Comparison of ENCODE assay signal across 1 cellular context in the genomic region with DNA sequence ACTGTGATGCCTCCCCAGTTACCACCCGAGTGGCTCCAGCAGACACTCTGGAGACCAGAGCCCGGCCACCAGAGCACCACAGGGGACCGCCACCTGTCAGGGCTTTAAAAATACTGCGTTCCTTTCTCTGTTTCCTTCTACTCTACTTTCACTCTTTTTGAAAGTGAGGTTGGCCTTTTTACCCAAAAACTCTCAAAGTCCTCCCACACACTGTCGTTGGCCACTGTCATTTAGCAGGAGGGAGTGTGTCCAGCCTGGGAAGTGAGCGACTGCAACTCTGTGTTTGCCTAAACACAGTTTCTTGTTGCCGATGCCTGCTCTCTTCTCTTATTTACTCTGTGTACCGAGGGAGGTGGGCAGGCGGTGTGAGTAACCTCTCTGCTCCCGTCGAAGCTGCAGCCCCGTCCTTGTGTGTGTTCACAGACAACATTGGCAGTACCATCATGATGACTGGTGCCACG.
TF ChIP-seq lines count a peak whose summit lies in the region.

No MANE protein-coding gene starts in this region.

TF ChIP-seq in H1, 55 proteins besides CTCF, POLR2A, EP300 and RAD21:
- TF ChIP-seq BRCA1 (IDR thresholded peaks at IDR 0.05; ENCODE audit: low read depth, low read length) (no peak), NANOG (IDR thresholded peaks at IDR 0.05; ENCODE audit: insufficient read depth, low read depth, low read length, poor library complexity, severe bottlenecking) (no peak), BACH1 (IDR thresholded peaks at IDR 0.05; ENCODE audit: low read length) (no peak), TEAD4 (IDR thresholded peaks at IDR 0.05; ENCODE audit: low read depth, low read length) (no peak), ZNF274 (IDR thresholded peaks at IDR 0.05; ENCODE audit: borderline replicate concordance, extremely low read depth, low read length) (no peak), YY1 (IDR thresholded peaks at IDR 0.05; ENCODE audit: low read depth, low read length) (no peak), CREB1 (IDR thresholded peaks at IDR 0.05) (no peak), RXRA (IDR thresholded peaks at IDR 0.05; ENCODE audit: insufficient read depth, low read depth, low read length) (no peak), CHD1 (IDR thresholded peaks at IDR 0.05; ENCODE audit: low read depth, low read length) (no peak), FOSL1 (IDR thresholded peaks at IDR 0.05; ENCODE audit: insufficient read depth, low read depth, low read length) (no peak), KDM5A (IDR thresholded peaks at IDR 0.05; ENCODE audit: low read length) (no peak)
- TF ChIP-seq, protein P1, sequence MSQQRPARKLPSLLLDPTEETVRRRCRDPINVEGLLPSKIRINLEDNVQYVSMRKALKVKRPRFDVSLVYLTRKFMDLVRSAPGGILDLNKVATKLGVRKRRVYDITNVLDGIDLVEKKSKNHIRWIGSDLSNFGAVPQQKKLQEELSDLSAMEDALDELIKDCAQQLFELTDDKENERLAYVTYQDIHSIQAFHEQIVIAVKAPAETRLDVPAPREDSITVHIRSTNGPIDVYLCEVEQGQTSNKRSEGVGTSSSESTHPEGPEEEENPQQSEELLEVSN (IDR thresholded peaks at IDR 0.05) = no peak
